15 cellular contexts compared by ENCODE assay signal in the genomic region with DNA sequence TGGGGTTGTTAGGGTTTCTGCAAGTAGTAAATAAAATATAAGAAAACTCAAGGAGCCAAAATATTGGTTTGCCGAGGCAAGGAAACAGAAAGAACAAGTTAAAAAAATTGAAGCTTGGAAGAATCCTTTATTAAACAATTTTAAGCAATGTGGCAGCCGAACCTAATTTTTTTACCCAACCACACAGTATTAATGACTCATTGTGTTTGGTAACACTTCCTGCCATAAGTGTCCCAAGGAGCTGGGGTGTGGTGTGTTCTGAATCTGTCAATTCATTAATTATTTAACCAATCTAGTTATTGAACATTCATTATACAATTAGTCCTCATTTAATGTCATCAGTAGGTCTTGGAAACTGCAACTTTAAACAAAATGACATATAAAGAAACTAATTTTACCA. TPM values are rescaled to one million over a fixed set of nuclear protein-coding genes. Genes with fewer than 3 reads are reported as not detected.
DNase-seq lines count a peak whose midpoint lies in the region; ATAC-seq and TF ChIP-seq lines count a peak whose summit lies in the region.
"Had no signal": no experiment of that assay in that cellular context is flagged by ENCODE, and none has a peak within 500 bp of the region (broad histone marks: within the 10 kb centered on the region; RNA-seq: fewer than 3 reads in every experiment).

No MANE protein-coding gene starts in this region.

- H3K4me1 ChIP-seq in RWPE2 (ENCODE audit: insufficient read depth, poor library complexity, severe bottlenecking) (peaks cover 10% of the 10 kb centered on the region), right cardiac atrium (ENCODE audit: control insufficient read depth, insufficient read depth, low read length) (no peaks in the 10 kb centered on the region)

- H3K9me3 ChIP-seq in RWPE2 (ENCODE audit: severe bottlenecking) (no peaks in the 10 kb centered on the region), right cardiac atrium (ENCODE audit: control insufficient read depth, low read length) (no peaks in the 10 kb centered on the region)
- H3K9me3 ChIP-seq: neutrophil, SK-N-SH had no signal

- H3K4me3 ChIP-seq in RWPE2 (ENCODE audit: severe bottlenecking): no peak overlapping the region
- H3K4me3 ChIP-seq in fibroblast of villous mesenchyme (ENCODE audit: low read depth, low read length): no peak overlapping the region
- H3K4me3 ChIP-seq in right cardiac atrium (ENCODE audit: low read length): no peak overlapping the region
- H3K4me3 ChIP-seq: dorsolateral prefrontal cortex had no signal

- H3K27ac ChIP-seq in RWPE2 (ENCODE audit: poor library complexity, severe bottlenecking): no peak overlapping the region
- H3K27ac ChIP-seq in right cardiac atrium (ENCODE audit: low read length): no peak overlapping the region
- H3K27ac ChIP-seq: dorsolateral prefrontal cortex, neutrophil had no signal

- TF ChIP-seq CTCF in RWPE2 (IDR thresholded peaks at IDR 0.05; ENCODE audit: poor library complexity, severe bottlenecking) (no peak), fibroblast of villous mesenchyme (IDR thresholded peaks at IDR 0.05; ENCODE audit: insufficient read depth, low read depth, low read length) (no peak)

- 60% methylated on average over 2 of the region's 2 CpGs for WGBS in right cardiac atrium

- POLR2A ChIA-PET in activated CD4-positive, alpha-beta T cell treated with anti-CD3 and anti-CD28 coated beads for 36 hours (lab: Charles Lee): no interaction called here

- intact Hi-C loops in right cardiac atrium (cut with DNase I): loop anchor here in 3 of 4 donors (5.0 to 10.0 kb wide), 3 partner anchors 103 to 108 kb away; no protein-coding TSS in a partner anchor
- intact Hi-C loops in activated CD4-positive, alpha-beta T cell treated with anti-CD3 and anti-CD28 coated beads for 36 hours (cut with DNase I, micrococcal nuclease): no loop called here

- H3K27me3 ChIP-seq in RWPE2 (ENCODE audit: insufficient read depth, poor library complexity, severe bottlenecking): no peaks in the 10 kb centered on the region
- H3K27me3 ChIP-seq in right cardiac atrium (ENCODE audit: control insufficient read depth, insufficient read depth): no peaks in the 10 kb centered on the region
- H3K27me3 ChIP-seq: dorsolateral prefrontal cortex had no signal

- no peak overlapping the region for H3K4me3 Mint-ChIP-seq in activated CD4-positive, alpha-beta T cell treated with anti-CD3 and anti-CD28 coated beads for 36 hours
- H3K4me3 Mint-ChIP-seq: memory B cell had no signal

- H3K27ac Mint-ChIP-seq in activated CD4-positive, alpha-beta T cell treated with anti-CD3 and anti-CD28 coated beads for 36 hours: no peak overlapping the region
- H3K27ac Mint-ChIP-seq: memory B cell had no signal

- no peaks in the 10 kb centered on the region for H3K9me3 Mint-ChIP-seq in activated CD4-positive, alpha-beta T cell treated with anti-CD3 and anti-CD28 coated beads for 36 hours (ENCODE audit: low read depth)
- H3K9me3 Mint-ChIP-seq: memory B cell had no signal

- ATAC-seq in HG02938 (IDR thresholded peaks at IDR 0.05; ENCODE audit: unreplicated experiment) (peak; percentile 44), RWPE2 (ENCODE audit: low read depth) (peak; percentile 72; the same call in 2 of the 3 replicates), GM21737 (IDR thresholded peaks at IDR 0.05; ENCODE audit: unreplicated experiment) (no peak), right cardiac atrium (no peak)
- no peak for ATAC-seq in activated CD4-positive, alpha-beta T cell treated with anti-CD3 and anti-CD28 coated beads for 36 hours
- ATAC-seq: stimulated activated naive CD8-positive, alpha-beta T cell treated with anti-CD3 and anti-CD28 coated beads, Interleukin-15, Interleukin-2, amounts not matched to agents 100 U/mL and 50 U/mL, for 24 hours had no signal

- DNase-seq in AG08395 (ENCODE audit: low spot score) (peak; percentile 40), RWPE2 (ENCODE audit: low spot score) (no peak), fibroblast of villous mesenchyme (ENCODE audit: low read depth) (peak; percentile 38), NCI-H1105 treated with DMSO at 0.1 percent for 48 hours (lab: John Stamatoyannopoulos, UW) (no peak), right cardiac atrium (no peak)
- DNase-seq in activated CD4-positive, alpha-beta T cell treated with anti-CD3 and anti-CD28 coated beads for 36 hours: no peak
- DNase-seq: activated CD8-positive, alpha-beta memory T cell treated with anti-CD3 and anti-CD28 coated beads for 24 hours; activated gamma-delta T cell; dorsolateral prefrontal cortex; SK-N-SH; stimulated activated naive CD8-positive, alpha-beta T cell treated with anti-CD3 and anti-CD28 coated beads, Interleukin-15, Interleukin-2, amounts not matched to agents 100 U/mL and 50 U/mL, for 24 hours had no signal

- H3K27me3 Mint-ChIP-seq in activated CD4-positive, alpha-beta T cell treated with anti-CD3 and anti-CD28 coated beads for 36 hours: peaks cover 28% of the 10 kb centered on the region

- CTCF ChIA-PET in activated CD4-positive, alpha-beta T cell treated with anti-CD3 and anti-CD28 coated beads for 36 hours (lab: Charles Lee): interaction anchor here (1.2 to 1.9 kb wide), 3 partner anchors 14 to 247 kb away, joined by 3 to 8 read pairs (median 7); partner anchors contain the start of gene TMEM192

- no peaks in the 10 kb centered on the region for H3K36me3 Mint-ChIP-seq in activated CD4-positive, alpha-beta T cell treated with anti-CD3 and anti-CD28 coated beads for 36 hours (ENCODE audit: low read depth)
- H3K36me3 Mint-ChIP-seq: memory B cell had no signal

- H3K36me3 ChIP-seq in RWPE2 (ENCODE audit: low read depth): no peaks in the 10 kb centered on the region
- H3K36me3 ChIP-seq: neutrophil had no signal

- no peaks in the 10 kb centered on the region for H3K4me1 Mint-ChIP-seq in activated CD4-positive, alpha-beta T cell treated with anti-CD3 and anti-CD28 coated beads for 36 hours
- H3K4me1 Mint-ChIP-seq: memory B cell had no signal

RNA-seq across cellular contexts. Expression of gene CPE, which starts 19.3 kb away (rescaled TPM):
- total RNA-seq in fibroblast of villous mesenchyme (3.5 and 15.1 TPM in 2 replicates), right cardiac atrium (100 to 1,000 TPM in 2 of 4 donors, 10 to 100 TPM in 2; 86.4 to 157 (median 97.1) TPM)
- polyA plus RNA-seq in right cardiac atrium: 68.2 TPM
- not detected for total RNA-seq in activated CD4-positive, alpha-beta T cell treated with anti-CD3 and anti-CD28 coated beads for 36 hours

RNA-seq across cellular contexts. Expression of gene MSMO1, which starts 32.0 kb away (rescaled TPM):
- total RNA-seq in fibroblast of villous mesenchyme (369 and 731 TPM in 2 replicates), right cardiac atrium (10 to 100 TPM; 12.9 to 27.6 (median 16.3) TPM)
- polyA plus RNA-seq in right cardiac atrium: 29.0 TPM
- 10 to 100 TPM; 48.4 to 50.7 TPM for total RNA-seq in activated CD4-positive, alpha-beta T cell treated with anti-CD3 and anti-CD28 coated beads for 36 hours

Comparison
In these comparisons a context has a peak if more than half of its experiments do, and no peak if none do; other contexts are left out.
1. DNase-seq: peak in AG08395 (single experiment) and fibroblast of villous mesenchyme (single experiment); none in RWPE2 (single experiment), NCI-H1105 treated with DMSO at 0.1 percent for 48 hours (single experiment), right cardiac atrium (0 of 3) and activated CD4-positive, alpha-beta T cell treated with anti-CD3 and anti-CD28 coated beads for 36 hours (single experiment).
2. ATAC-seq: peak in HG02938 (single experiment) and RWPE2 (single experiment); none in GM21737 (single experiment), right cardiac atrium (0 of 2) and activated CD4-positive, alpha-beta T cell treated with anti-CD3 and anti-CD28 coated beads for 36 hours (single experiment).
3. intact Hi-C loops: an anchor here in right cardiac atrium (5.0 to 10.0 kb wide); none called in activated CD4-positive, alpha-beta T cell treated with anti-CD3 and anti-CD28 coated beads for 36 hours.